In the genomic region with DNA sequence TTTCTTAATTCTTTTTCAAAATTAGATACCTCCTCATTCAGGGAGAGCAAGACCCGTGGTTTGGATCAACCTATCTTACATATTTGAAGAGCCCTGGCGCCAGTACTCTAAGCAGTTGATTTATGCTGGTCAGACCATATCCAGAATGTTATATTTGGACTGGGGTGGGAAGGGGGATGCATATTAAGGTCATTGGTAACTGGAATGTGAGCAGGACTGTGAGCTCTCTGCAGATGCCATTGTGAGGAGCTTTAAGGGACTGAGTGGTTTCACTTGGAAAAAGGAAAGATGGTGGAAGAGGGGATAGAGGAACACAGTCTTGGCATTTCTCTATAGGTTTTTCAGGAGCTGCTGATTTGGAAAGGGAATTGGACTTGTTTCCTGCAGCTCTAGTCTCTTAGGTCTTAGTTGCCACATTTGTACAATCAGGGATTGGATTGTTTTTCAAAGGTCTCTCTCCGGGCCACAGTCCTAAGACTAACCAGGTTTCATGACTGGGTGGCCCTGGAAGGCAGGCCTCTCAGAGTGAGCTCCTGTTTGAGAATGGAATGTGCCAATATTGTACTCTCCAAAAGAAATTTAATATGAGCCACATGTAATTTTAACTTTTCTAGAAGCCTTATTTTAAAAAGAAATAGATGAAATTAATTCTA, we compare ENCODE assay signal across 18 cellular contexts. TPM values are rescaled to one million over a fixed set of nuclear protein-coding genes. Genes with fewer than 3 reads are reported as not detected.
DNase-seq lines count a peak whose midpoint lies in the region; ATAC-seq and TF ChIP-seq lines count a peak whose summit lies in the region.
"Had no signal": no experiment of that assay in that cellular context is flagged by ENCODE, and none has a peak within 500 bp of the region (broad histone marks: within the 10 kb centered on the region; RNA-seq: fewer than 3 reads in every experiment).

No MANE protein-coding gene starts in this region.

- DNase-seq in AG04450 (ENCODE audit: low read depth, low spot score) (no peak), RWPE2 (ENCODE audit: low spot score) (no peak), endothelial cell (ENCODE audit: low spot score) (no peak), osteocyte (ENCODE audit: extremely low spot score, unreplicated experiment) (no peak), SIG-M5 (lab: John Stamatoyannopoulos, UW) (no peak)
- DNase-seq in stimulated activated CD4-positive, alpha-beta T cell treated with anti-CD3 and anti-CD28 coated beads, Interleukin-2, amount 100 ng/mL, for 48 hours: no peak
- DNase-seq in activated T-helper 1 cell treated with anti-CD3 and anti-CD28 coated beads, Interleukin-12 subunit alpha, Interleukin-12 subunit beta, Interleukin-2, Interleukin-4 antibody, amounts not matched to agents 30 ng/mL and 10 ng/mL and 1 ng/mL, durations not matched to agents 14 hours and 24 hours and 36 hours (ENCODE audit: low spot score): no peak
- DNase-seq: activated CD4-positive, CD25-positive, alpha-beta regulatory T cell; cerebellar nuclear complex; GF-D8; hippocampal formation; left cardiac atrium; NCI-H446 treated with DMSO at 0.1 percent for 48 hours; psoas muscle; testis had no signal

- H3K4me3 ChIP-seq in AG04450 (ENCODE audit: low read depth, low read length): no peak overlapping the region
- no peak overlapping the region for H3K4me3 ChIP-seq in RWPE2 (ENCODE audit: severe bottlenecking)
- H3K4me3 ChIP-seq: psoas muscle, testis had no signal

- H3K36me3 Mint-ChIP-seq in endothelial cell (ENCODE audit: low read depth, unreplicated experiment) (peaks cover 40% of the 10 kb centered on the region), osteocyte (ENCODE audit: unreplicated experiment) (peaks cover 2% of the 10 kb centered on the region)
- H3K36me3 Mint-ChIP-seq in activated T-helper 1 cell treated with anti-CD3 and anti-CD28 coated beads, Interleukin-12 subunit alpha, Interleukin-12 subunit beta, Interleukin-2, Interleukin-4 antibody, amounts not matched to agents 30 ng/mL and 10 ng/mL and 1 ng/mL, durations not matched to agents 14 hours and 24 hours and 36 hours (ENCODE audit: low read depth): peaks cover 45% of the 10 kb centered on the region

- peak overlapping the region; percentile 90 for H3K27ac ChIP-seq in AG04450 (ENCODE audit: low read depth, low read length)
- peak overlapping the region; percentile 91 for H3K27ac ChIP-seq in RWPE2 (ENCODE audit: poor library complexity, severe bottlenecking)
- H3K27ac ChIP-seq: psoas muscle, testis had no signal

- TF ChIP-seq CTCF in AG04450 (IDR thresholded peaks at IDR 0.05; ENCODE audit: low read depth, low read length) (no peak), RWPE2 (IDR thresholded peaks at IDR 0.05; ENCODE audit: poor library complexity, severe bottlenecking) (no peak), endothelial cell (IDR thresholded peaks at IDR 0.05; ENCODE audit: unreplicated experiment) (no peak), osteocyte (IDR thresholded peaks at IDR 0.05) (no peak)

- H3K4me1 Mint-ChIP-seq in endothelial cell (ENCODE audit: unreplicated experiment) (peaks cover 44% of the 10 kb centered on the region), osteocyte (ENCODE audit: unreplicated experiment) (peaks cover 56% of the 10 kb centered on the region)
- peaks cover 38% of the 10 kb centered on the region for H3K4me1 Mint-ChIP-seq in activated T-helper 1 cell treated with anti-CD3 and anti-CD28 coated beads, Interleukin-12 subunit alpha, Interleukin-12 subunit beta, Interleukin-2, Interleukin-4 antibody, amounts not matched to agents 30 ng/mL and 10 ng/mL and 1 ng/mL, durations not matched to agents 14 hours and 24 hours and 36 hours (ENCODE audit: low read depth)
- H3K4me1 Mint-ChIP-seq: activated naive CD4-positive, alpha-beta T cell treated with anti-CD3 and anti-CD28 coated beads, Interleukin-2, amount 50 U/mL, for 24 hours had no signal

- H3K9me3 Mint-ChIP-seq in endothelial cell (ENCODE audit: unreplicated experiment): no peaks in the 10 kb centered on the region
- H3K9me3 Mint-ChIP-seq in osteocyte (ENCODE audit: unreplicated experiment): no peaks in the 10 kb centered on the region
- H3K9me3 Mint-ChIP-seq in activated T-helper 1 cell treated with anti-CD3 and anti-CD28 coated beads, Interleukin-12 subunit alpha, Interleukin-12 subunit beta, Interleukin-2, Interleukin-4 antibody, amounts not matched to agents 30 ng/mL and 10 ng/mL and 1 ng/mL, durations not matched to agents 14 hours and 24 hours and 36 hours: no peaks in the 10 kb centered on the region
- H3K9me3 Mint-ChIP-seq: activated naive CD4-positive, alpha-beta T cell treated with anti-CD3 and anti-CD28 coated beads, Interleukin-2, amount 50 U/mL, for 24 hours had no signal

- no peaks in the 10 kb centered on the region for H3K36me3 ChIP-seq in RWPE2 (ENCODE audit: low read depth)

- no peaks in the 10 kb centered on the region for H3K9me3 ChIP-seq in AG04450 (ENCODE audit: control insufficient read depth, insufficient read depth, low read length)
- no peaks in the 10 kb centered on the region for H3K9me3 ChIP-seq in RWPE2 (ENCODE audit: severe bottlenecking)
- H3K9me3 ChIP-seq: psoas muscle, testis had no signal

- peak overlapping the region; percentile 36 for H3K27ac Mint-ChIP-seq in endothelial cell (ENCODE audit: unreplicated experiment)
- H3K27ac Mint-ChIP-seq in osteocyte (ENCODE audit: unreplicated experiment): peak overlapping the region; percentile 95
- H3K27ac Mint-ChIP-seq in activated T-helper 1 cell treated with anti-CD3 and anti-CD28 coated beads, Interleukin-12 subunit alpha, Interleukin-12 subunit beta, Interleukin-2, Interleukin-4 antibody, amounts not matched to agents 30 ng/mL and 10 ng/mL and 1 ng/mL, durations not matched to agents 14 hours and 24 hours and 36 hours: no peak overlapping the region
- H3K27ac Mint-ChIP-seq: activated naive CD4-positive, alpha-beta T cell treated with anti-CD3 and anti-CD28 coated beads, Interleukin-2, amount 50 U/mL, for 24 hours had no signal

- intact Hi-C loops in activated T-helper 1 cell treated with anti-CD3 and anti-CD28 coated beads, Interleukin-12 subunit alpha, Interleukin-12 subunit beta, Interleukin-2, Interleukin-4 antibody, amounts not matched to agents 30 ng/mL and 10 ng/mL and 1 ng/mL, durations not matched to agents 14 hours and 24 hours and 36 hours (cut with micrococcal nuclease): loop anchor here (2.0 to 5.0 kb wide), 2 partner anchors 143 to 288 kb away; a partner anchor contains a TSS

- no peak for ATAC-seq in RWPE2 (ENCODE audit: low read depth)
- no peak for ATAC-seq in GM19324 (IDR thresholded peaks at IDR 0.05; ENCODE audit: low FRiP score, unreplicated experiment)
- ATAC-seq: esophagus mucosa, psoas muscle had no signal

- CTCF ChIA-PET in AG04450 (lab: Charles Lee): interaction anchor here (0.6 to 3.4 kb wide), 8 partner anchors 11 to 88 kb away, joined by 3 to 19 read pairs (median 3); no protein-coding TSS in a partner anchor

- H3K4me1 ChIP-seq in RWPE2 (ENCODE audit: insufficient read depth, poor library complexity, severe bottlenecking): peaks cover 42% of the 10 kb centered on the region
- H3K4me1 ChIP-seq: psoas muscle had no signal

- no peaks in the 10 kb centered on the region for H3K27me3 Mint-ChIP-seq in endothelial cell (ENCODE audit: unreplicated experiment)
- H3K27me3 Mint-ChIP-seq in osteocyte (ENCODE audit: unreplicated experiment): no peaks in the 10 kb centered on the region
- no peaks in the 10 kb centered on the region for H3K27me3 Mint-ChIP-seq in activated T-helper 1 cell treated with anti-CD3 and anti-CD28 coated beads, Interleukin-12 subunit alpha, Interleukin-12 subunit beta, Interleukin-2, Interleukin-4 antibody, amounts not matched to agents 30 ng/mL and 10 ng/mL and 1 ng/mL, durations not matched to agents 14 hours and 24 hours and 36 hours (ENCODE audit: insufficient read depth)
- H3K27me3 Mint-ChIP-seq: activated naive CD4-positive, alpha-beta T cell treated with anti-CD3 and anti-CD28 coated beads, Interleukin-2, amount 50 U/mL, for 24 hours had no signal

- POLR2A ChIA-PET in AG04450 (lab: Yijun Ruan, JAX): interaction anchor here (0.9 to 2.1 kb wide), 14 partner anchors 11 to 377 kb away, joined by 3 to 15 read pairs (median 4); no protein-coding TSS in a partner anchor

- H3K27me3 ChIP-seq in AG04450 (ENCODE audit: control insufficient read depth, insufficient read depth, low read length) (no peaks in the 10 kb centered on the region), RWPE2 (ENCODE audit: insufficient read depth, poor library complexity, severe bottlenecking) (no peaks in the 10 kb centered on the region)
- H3K27me3 ChIP-seq: testis had no signal

- H3K4me3 Mint-ChIP-seq in endothelial cell (ENCODE audit: unreplicated experiment) (no peak overlapping the region), osteocyte (ENCODE audit: unreplicated experiment) (no peak overlapping the region)
- H3K4me3 Mint-ChIP-seq in activated T-helper 1 cell treated with anti-CD3 and anti-CD28 coated beads, Interleukin-12 subunit alpha, Interleukin-12 subunit beta, Interleukin-2, Interleukin-4 antibody, amounts not matched to agents 30 ng/mL and 10 ng/mL and 1 ng/mL, durations not matched to agents 14 hours and 24 hours and 36 hours: no peak overlapping the region
- H3K4me3 Mint-ChIP-seq: activated naive CD4-positive, alpha-beta T cell treated with anti-CD3 and anti-CD28 coated beads, Interleukin-2, amount 50 U/mL, for 24 hours had no signal

RNA-seq across cellular contexts. Expression of a gene that starts 25.8 kb away (rescaled TPM):
- 289 and 324 TPM in 2 replicates for polyA plus RNA-seq in AG04450 (2011; rRNA removed)
- 188 and 199 TPM in 2 replicates for polyA minus RNA-seq in AG04450 (2011; rRNA and poly(A)+ RNA removed)
- total RNA-seq in endothelial cell (ENCODE audit: unreplicated experiment) (342 TPM), osteocyte (108 and 113 TPM in 2 replicates)
- 3.9 and 4.0 TPM in 2 replicates for total RNA-seq in activated T-helper 1 cell treated with anti-CD3 and anti-CD28 coated beads, Interleukin-12 subunit alpha, Interleukin-12 subunit beta, Interleukin-2, Interleukin-4 antibody, amounts not matched to agents 30 ng/mL and 10 ng/mL and 1 ng/mL, durations not matched to agents 14 hours and 24 hours and 36 hours

Comparison
In these comparisons a context has a peak if more than half of its experiments do, and no peak if none do; other contexts are left out.
1. RNA of a gene that starts 25.8 kb away (total RNA-seq): 342 TPM in endothelial cell (single experiment) and 108 to 113 TPM in osteocyte; 3.9 to 4.0 TPM in activated T-helper 1 cell treated with anti-CD3 and anti-CD28 coated beads, Interleukin-12 subunit alpha, Interleukin-12 subunit beta, Interleukin-2, Interleukin-4 antibody, amounts not matched to agents 30 ng/mL and 10 ng/mL and 1 ng/mL, durations not matched to agents 14 hours and 24 hours and 36 hours; every median in the first group is over 10 times any median in the second.